In the genomic region with DNA sequence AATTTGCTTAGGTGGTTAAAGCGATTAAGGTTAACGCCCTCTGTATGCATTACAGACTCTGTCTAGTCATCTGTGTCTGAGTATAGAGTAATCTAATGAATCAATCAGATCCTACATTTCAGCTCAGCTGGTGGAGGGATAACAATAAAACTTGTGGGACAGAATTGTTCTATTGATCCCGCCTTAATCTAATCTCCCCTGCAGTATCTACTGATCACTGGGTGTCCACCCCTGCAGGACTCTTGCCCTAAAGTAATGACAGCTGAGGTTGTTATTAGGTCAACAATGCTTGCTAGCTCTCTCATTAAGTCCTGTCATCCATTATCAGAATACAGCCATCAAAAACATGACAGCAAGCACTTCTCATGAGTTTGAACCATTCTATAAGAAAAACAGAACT, we compare ENCODE assay signal across 25 cellular contexts.
"Had no signal": no experiment of that assay in that cellular context is flagged by ENCODE, and none has a peak within 500 bp of the region (broad histone marks: within the 10 kb centered on the region; RNA-seq: fewer than 3 reads in every experiment).

No MANE protein-coding gene starts in this region.

- DNase-seq: activated CD4-positive, alpha-beta T cell treated with anti-CD3 and anti-CD28 coated beads for 4 hours; activated CD4-positive, alpha-beta T cell treated with anti-CD3 and anti-CD28 coated beads, Interleukin-2, amount 50 U/mL, for 48 hours; activated CD4-positive, CD25-positive, alpha-beta regulatory T cell; activated CD8-positive, alpha-beta memory T cell treated with anti-CD3 and anti-CD28 coated beads, Interleukin-2, amount 50 U/mL, for 48 hours; activated effector memory CD4-positive, alpha-beta T cell treated with Interleukin-2 at 50 U/mL for 16 hours; activated naive CD4-positive, alpha-beta T cell treated with anti-CD3 and anti-CD28 coated beads for 36 hours; activated T-cell treated with anti-CD3 and anti-CD28 coated beads, Interleukin-2, amount 50 U/mL, for 48 hours; cerebellar nuclear complex; endodermal cell; esophagus squamous epithelium; gastrocnemius medialis; head of caudate nucleus; hypothalamus; nephron progenitor cell; nucleus accumbens; stimulated activated CD4-positive, alpha-beta T cell treated with anti-CD3 and anti-CD28 coated beads, Interleukin-15, amount 100 ng/mL, for 24 hours; stomach; T1000 had no signal

- H3K4me1 ChIP-seq: esophagus squamous epithelium, gastrocnemius medialis, parathyroid adenoma, stomach, suprapubic skin, tibial nerve had no signal

- H3K4me3 ChIP-seq: coronary artery, esophagus squamous epithelium, gastrocnemius medialis, smooth muscle cell, stomach, suprapubic skin, tibial nerve had no signal

- H3K36me3 ChIP-seq: esophagus squamous epithelium, gastrocnemius medialis, stomach, suprapubic skin, tibial nerve had no signal

- H3K9me3 ChIP-seq: esophagus squamous epithelium, gastrocnemius medialis, suprapubic skin had no signal

- ATAC-seq: gastrocnemius medialis; sciatic nerve; stimulated activated memory B cell treated with anti-CD40 and anti-IgM and Interleukin-4, amounts not matched to agents 10 μg/mL and 1 μg/mL and 100 μg/mL, for 72 hours had no signal

- H3K27ac ChIP-seq: coronary artery, esophagus squamous epithelium, gastrocnemius medialis, parathyroid adenoma, stomach, suprapubic skin, tibial nerve had no signal

- H3K27me3 ChIP-seq: esophagus squamous epithelium, gastrocnemius medialis, stomach, suprapubic skin, tibial nerve had no signal
